Comparison of ENCODE assay signal across 8 cellular contexts in the genomic region with DNA sequence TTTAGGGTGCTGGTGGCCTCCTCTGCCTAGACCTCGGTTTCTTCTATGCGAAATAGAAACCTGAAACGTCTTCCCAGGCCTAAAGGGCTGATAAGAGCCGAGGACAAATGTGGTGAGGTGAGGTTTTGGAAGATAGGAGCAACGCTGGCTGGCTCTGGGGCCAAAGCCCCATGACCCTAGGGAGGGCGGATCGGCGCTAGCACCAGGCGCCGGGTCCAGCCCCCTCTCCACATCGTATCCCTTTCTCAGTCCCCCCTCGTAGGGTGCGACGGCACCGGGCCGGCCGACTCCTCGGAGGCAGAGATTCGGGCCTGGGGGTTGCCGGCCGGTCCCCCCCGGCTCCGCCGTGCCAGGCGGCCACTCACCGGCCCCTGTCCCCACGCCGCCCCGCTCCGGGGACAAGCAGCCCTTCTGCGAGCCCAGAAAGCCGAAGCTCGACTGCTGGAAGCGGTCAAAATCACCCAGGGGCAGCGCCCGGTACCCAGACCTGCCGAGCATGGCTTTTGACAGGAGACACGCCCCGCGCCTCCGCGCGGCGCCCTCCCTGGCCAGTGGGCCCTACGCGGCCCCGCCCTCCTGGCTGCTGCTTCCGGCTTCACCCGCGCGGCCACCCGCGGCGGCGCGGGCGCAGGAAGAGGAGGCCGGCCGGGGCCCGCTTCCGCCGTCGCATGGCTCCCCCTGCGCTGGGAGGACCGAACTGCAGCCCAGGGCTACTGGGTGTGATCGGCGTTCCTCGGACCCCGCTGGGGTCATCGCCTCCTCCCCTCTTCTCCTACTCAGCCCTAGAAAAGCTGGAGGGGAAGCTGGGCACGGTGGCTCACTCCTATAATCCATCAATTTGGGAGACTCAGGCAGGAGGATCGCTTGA. TPM values are rescaled to one million over a fixed set of nuclear protein-coding genes. Genes with fewer than 3 reads are reported as not detected.
DNase-seq lines count a peak whose midpoint lies in the region; ATAC-seq and TF ChIP-seq lines count a peak whose summit lies in the region.

A gene with protein sequence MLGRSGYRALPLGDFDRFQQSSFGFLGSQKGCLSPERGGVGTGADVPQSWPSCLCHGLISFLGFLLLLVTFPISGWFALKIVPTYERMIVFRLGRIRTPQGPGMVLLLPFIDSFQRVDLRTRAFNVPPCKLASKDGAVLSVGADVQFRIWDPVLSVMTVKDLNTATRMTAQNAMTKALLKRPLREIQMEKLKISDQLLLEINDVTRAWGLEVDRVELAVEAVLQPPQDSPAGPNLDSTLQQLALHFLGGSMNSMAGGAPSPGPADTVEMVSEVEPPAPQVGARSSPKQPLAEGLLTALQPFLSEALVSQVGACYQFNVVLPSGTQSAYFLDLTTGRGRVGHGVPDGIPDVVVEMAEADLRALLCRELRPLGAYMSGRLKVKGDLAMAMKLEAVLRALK (minus strand): TSS at position 570 of the 868 bp plus-strand sequence. CDS start 72 bp downstream, at position 498.

- peak within 1 kb of the TSS; percentile 88 for H3K27ac ChIP-seq in IMR-90 (ENCODE audit: insufficient read depth, low read length)
- H3K27ac ChIP-seq in muscle layer of colon (ENCODE audit: low read depth, low read length), result peak within 1 kb of the TSS; percentile 94

- peaks cover 36% of the 10 kb centered on the region for H3K9me1 ChIP-seq in IMR-90 (ENCODE audit: insufficient read depth, low read length)

- H3K9me3 ChIP-seq in IMR-90 (ENCODE audit: control insufficient read depth, insufficient read depth, low read length) (no peaks in the 10 kb centered on the region), muscle layer of colon (ENCODE audit: low read length) (no peaks in the 10 kb centered on the region)

- no peaks in the 10 kb centered on the region for H3K27me3 Mint-ChIP-seq in activated T-cell treated with anti-CD3 and anti-CD28 coated beads, Interleukin-2, amount 50 U/mL, for 24 hours

- peaks cover 5% of the 10 kb centered on the region; the same call in 1 of the 2 replicates for H4K20me1 ChIP-seq in IMR-90 (ENCODE audit: insufficient read depth, low read length)

- POLR2A ChIA-PET in IMR-90 (lab: Charles Lee; ENCODE audit: unreplicated experiment), result no interaction called here

- peak within 1 kb of the TSS; percentile 51 for H3K4me3 ChIP-seq in IMR-90 (ENCODE audit: insufficient read depth, low read depth, low read length)
- H3K4me3 ChIP-seq in muscle layer of colon (ENCODE audit: low read depth in 1 of 2, low read length in 2 of 2), result peak within 1 kb of the TSS; percentile 83 to 89

- peaks cover 9 to 74% of the 10 kb centered on the region in 2 experiments; a peak in 3 of 4 replicates for H3K79me1 ChIP-seq in IMR-90 (ENCODE audit: low read depth in 1 of 2, low read length in 2 of 2)

- TF ChIP-seq CTCF in IMR-90 (conservative IDR thresholded peaks at IDR 0.05; ENCODE audit: low read depth, low read length), result peak; percentile 88

- H3K4me3 Mint-ChIP-seq in activated T-cell treated with anti-CD3 and anti-CD28 coated beads, Interleukin-2, amount 50 U/mL, for 24 hours, result peak within 1 kb of the TSS; percentile 91

- H3K9me3 Mint-ChIP-seq in activated T-cell treated with anti-CD3 and anti-CD28 coated beads, Interleukin-2, amount 50 U/mL, for 24 hours, result no peaks in the 10 kb centered on the region

- TF ChIP-seq POLR2A in IMR-90 (IDR thresholded peaks at IDR 0.05; ENCODE audit: low read depth, low read length), result peak; percentile 38; the same call in 1 of the 2 replicates

- H2AFZ ChIP-seq in IMR-90 (replicated peaks; ENCODE audit: low read length, poor library complexity), result peak within 1 kb of the TSS; percentile 91

- H2BK120ac ChIP-seq in IMR-90 (ENCODE audit: low read depth, low read length), result peak within 1 kb of the TSS; percentile 91

- peaks cover 40% of the 10 kb centered on the region for H3K36me3 Mint-ChIP-seq in activated T-cell treated with anti-CD3 and anti-CD28 coated beads, Interleukin-2, amount 50 U/mL, for 24 hours (ENCODE audit: low read depth)

- peak within 1 kb of the TSS; percentile 80 for H2AK5ac ChIP-seq in IMR-90 (ENCODE audit: low read depth, low read length)

- H3K4me1 ChIP-seq in IMR-90 (ENCODE audit: control insufficient read depth, insufficient read depth, low read length) (peaks cover 27% of the 10 kb centered on the region), muscle layer of colon (ENCODE audit: insufficient read depth, low read length) (peaks cover 49% of the 10 kb centered on the region)

- dilution Hi-C loops in IMR-90 (cut with HindIII; ENCODE audit: low sequenced_read_pairs, unreplicated experiment), result no loop called here

- peak within 1 kb of the TSS; percentile 90 for H2BK5ac ChIP-seq in IMR-90 (ENCODE audit: low read depth, low read length, poor library complexity, severe bottlenecking)

- WGBS in IMR-90 (ENCODE audit: extremely low coverage in 2 of 2, insufficient read length in 1 of 2), 2 experiments, result 4% methylated on average over 12 of the region's 72 CpGs; no CpG with 5 or more reads in 1 of the 2 experiments

- intact Hi-C loops in IMR-90 (cut with micrococcal nuclease), result loop anchor here (5.0 kb wide), 1 partner anchor 35 kb away; no protein-coding TSS in a partner anchor

- H3K23ac ChIP-seq in IMR-90 (ENCODE audit: low read depth, low read length), result peak within 1 kb of the TSS; percentile 76; the same call in 1 of the 2 replicates

- peak within 1 kb of the TSS; percentile 45; the same call in 2 of the 3 replicates for H2BK15ac ChIP-seq in IMR-90 (ENCODE audit: low read depth, low read length)

- H3K18ac ChIP-seq in IMR-90 (ENCODE audit: low read depth, low read length), result peak within 1 kb of the TSS; percentile 91

- peak; percentile 61 for ATAC-seq in GM21528 (IDR thresholded peaks at IDR 0.05; ENCODE audit: low FRiP score, unreplicated experiment)
- peak; percentile 83 for ATAC-seq in IMR-90 (ENCODE audit: low read depth)
- ATAC-seq in esophagus mucosa, result peak; percentile 81

- H3K56ac ChIP-seq in IMR-90 (ENCODE audit: extremely low read depth, insufficient read depth, low read length), result 0 out of 2 replicates have a peak within 1 kb of the TSS, but pooled peaks have one; percentile 14

- peak within 1 kb of the TSS; percentile 91 for H3K4me2 ChIP-seq in IMR-90 (ENCODE audit: low read depth, low read length)

- in situ Hi-C loops in IMR-90 (cut with MboI; ENCODE audit: low sequenced_read_pairs), result loop anchor here (5.0 kb wide), 1 partner anchor 45 kb away; no protein-coding TSS in a partner anchor

- 0 out of 2 replicates have a peak, but pooled peaks have one; percentile 10 for TF ChIP-seq RAD21 in IMR-90 (IDR thresholded peaks at IDR 0.05; ENCODE audit: low read length)

- H3K4ac ChIP-seq in IMR-90 (ENCODE audit: low read depth, low read length), result peak within 1 kb of the TSS; percentile 93

- peak within 1 kb of the TSS; percentile 90 for H3K14ac ChIP-seq in IMR-90 (replicated peaks; ENCODE audit: low read depth, low read length)

- H3K27me3 ChIP-seq in IMR-90 (ENCODE audit: control insufficient read depth, insufficient read depth, low read length) (no peaks in the 10 kb centered on the region), muscle layer of colon (ENCODE audit: control insufficient read depth in 1 of 2, insufficient read depth in 2 of 2, low read length in 2 of 2) (no peaks in the 10 kb centered on the region)

- H3K4me1 Mint-ChIP-seq in activated T-cell treated with anti-CD3 and anti-CD28 coated beads, Interleukin-2, amount 50 U/mL, for 24 hours (ENCODE audit: low read depth), result peaks cover 46% of the 10 kb centered on the region

- peak within 1 kb of the TSS; percentile 97 for H4K5ac ChIP-seq in IMR-90 (ENCODE audit: low read depth, low read length)

- H3K9ac ChIP-seq in IMR-90 (ENCODE audit: low read depth, low read length) (peak within 1 kb of the TSS; percentile 67), muscle layer of colon (ENCODE audit: low read length) (peak within 1 kb of the TSS; percentile 86)

- H3K27ac Mint-ChIP-seq in activated T-cell treated with anti-CD3 and anti-CD28 coated beads, Interleukin-2, amount 50 U/mL, for 24 hours, result peak within 1 kb of the TSS; percentile 95

- H2BK20ac ChIP-seq in IMR-90 (ENCODE audit: low read depth, low read length), result peak within 1 kb of the TSS; percentile 95

- no peaks in the 10 kb centered on the region for H3K36me3 ChIP-seq in IMR-90 (ENCODE audit: control insufficient read depth, insufficient read depth, low read length)
- peaks cover 8% of the 10 kb centered on the region for H3K36me3 ChIP-seq in muscle layer of colon (ENCODE audit: insufficient read depth, low read length)

- CTCF ChIA-PET in IMR-90 (lab: Yijun Ruan, JAX), result interaction anchor here (0.8 to 1.3 kb wide), 4 partner anchors 9 to 49 kb away, joined by 3 to 4 read pairs (median 3); no protein-coding TSS in a partner anchor

- DNase-seq in DMS53 treated with DMSO at 0.1 percent for 48 hours (lab: John Stamatoyannopoulos, UW; ENCODE audit: unreplicated experiment) (peak; percentile 72), IMR-90 (peak; percentile 93)
- peak; percentile 98 for DNase-seq in activated T-cell treated with anti-CD3 and anti-CD28 coated beads, Interleukin-2, amount 50 U/mL, for 24 hours
- peak; percentile 85 to 95 for DNase-seq in stimulated activated CD8-positive, alpha-beta memory T cell treated with anti-CD3 and anti-CD28 coated beads, Interleukin-7, amount 100 ng/mL, for 1 hour (ENCODE audit: low read depth in 2 of 2)

- H4K8ac ChIP-seq in IMR-90 (ENCODE audit: low read depth in 2 of 2, low read length in 2 of 2), result peak within 1 kb of the TSS; percentile 90 to 97

- H4K91ac ChIP-seq in IMR-90 (ENCODE audit: insufficient read depth, low read depth, low read length), result peak within 1 kb of the TSS; percentile 93

- no TSS peak for BruUV-seq in IMR-90 (replicated peaks; lab: Mats Ljungman, UMichigan)

- peak within 1 kb of the TSS; percentile 88 for H2AK9ac ChIP-seq in IMR-90 (replicated peaks; ENCODE audit: low read depth, low read length, poor library complexity)

TF ChIP-seq in IMR-90, 13 proteins besides CTCF, POLR2A, EP300 and RAD21 (continues in another document):
- TF ChIP-seq RCOR1 (IDR thresholded peaks at IDR 0.05; ENCODE audit: insufficient replicate concordance, low read length), result no peak
- no peak for TF ChIP-seq MAFK (IDR thresholded peaks at IDR 0.05; ENCODE audit: low read depth, low read length)
- TF ChIP-seq MAZ (IDR thresholded peaks at IDR 0.05; ENCODE audit: borderline replicate concordance, low read depth, low read length), result peak; percentile 92; the same call in 1 of the 2 replicates

TF ChIP-seq in PFSK-1, 5 proteins besides CTCF, POLR2A, EP300 and RAD21 (continues in another document):
- TF ChIP-seq POLR2AphosphoS5 (IDR thresholded peaks at IDR 0.05; ENCODE audit: low read depth, low read length), result 0 out of 2 replicates have a peak, but pooled peaks have one; percentile 23

RNA-seq across cellular contexts. Expression of the gene that starts here (rescaled TPM):
- 11.8 and 12.5 TPM in 2 replicates for total RNA-seq in IMR-90 (2012; rRNA removed)
- polyA plus RNA-seq in IMR-90 (2012; rRNA removed), result 21.2 and 25.0 TPM in 2 replicates
- polyA plus RNA-seq in IMR-90 (2012; cell fraction: cytosol; rRNA removed), result 15.0 and 22.2 TPM in 2 replicates
- polyA plus RNA-seq in IMR-90 (2012; cell fraction: nucleus; rRNA removed; ENCODE audit: low replicate concordance), result 13.0 and 29.7 TPM in 2 replicates
- polyA plus RNA-seq in PFSK-1 (2012; ENCODE audit: insufficient read length, low read depth), result 18.5 TPM
- 10.4 TPM for total RNA-seq in esophagus mucosa

Comparison
In these comparisons a context has a peak if more than half of its experiments do, and no peak if none do; other contexts are left out.
1. Peak in every context shown above with its lines: DNase-seq, ATAC-seq, H3K4me3 ChIP-seq and H3K27ac ChIP-seq.